ENCODE assay signal across 1 cellular context in genomic region chr2:70110397-70110796, GRCh38.
TF ChIP-seq lines count a peak whose summit lies in the region.

No MANE protein-coding gene starts in this region.

TF ChIP-seq in K562, 482 proteins besides CTCF, POLR2A, EP300 and RAD21:
- TF ChIP-seq RCOR1 (IDR thresholded peaks at IDR 0.05; ENCODE audit: borderline replicate concordance in 1 of 2, low read depth in 2 of 2, low read length in 2 of 2) (peak in 1 of 2 experiments; percentile 35; a peak in 1 of 4 replicates), ZNF384 (IDR thresholded peaks at IDR 0.05; ENCODE audit: low read depth, low read length) (peak; percentile 86), FOXA3 (CRISPR knock-in tag; conservative IDR thresholded peaks at IDR 0.05 in 1 of 2, IDR thresholded peaks at IDR 0.05 in 1 of 2) (peak in 1 of 2 experiments; percentile 67; a peak in 2 of 4 replicates), HDAC1 (IDR thresholded peaks at IDR 0.05) (0 out of 4 replicates have a peak, but pooled peaks of 1 of the 2 experiments have one; percentile 36), KDM1A (IDR thresholded peaks at IDR 0.05) (peak in 1 of 2 experiments; percentile 50; a peak in 1 of 4 replicates), BCOR (IDR thresholded peaks at IDR 0.05) (0 out of 2 replicates have a peak, but pooled peaks have one; percentile 13), NBN (IDR thresholded peaks at IDR 0.05; ENCODE audit: low read depth) (peak; percentile 67; the same call in 1 of the 2 replicates)
TF ChIP-seq in K562: peak in this region for 7; not testable (repeated sequence) for 475.
